ENCODE assay signal across 28 cellular contexts in genomic region chrX:7889138-7889537, GRCh38. TPM values are rescaled to one million over a fixed set of nuclear protein-coding genes. Genes with fewer than 3 reads are reported as not detected.
DNase-seq lines count a peak whose midpoint lies in the region; ATAC-seq lines count a peak whose summit lies in the region.
"Had no signal": no experiment of that assay in that cellular context is flagged by ENCODE, and none has a peak within 500 bp of the region (broad histone marks: within the 10 kb centered on the region; RNA-seq: fewer than 3 reads in every experiment).

No MANE protein-coding gene starts in this region.

- DNase-seq in stimulated activated naive CD8-positive, alpha-beta T cell treated with anti-CD3 and anti-CD28 coated beads, Interleukin-15, amount 100 ng/mL, for 72 hours, result no peak
- no peak for DNase-seq in stimulated activated naive CD8-positive, alpha-beta T cell treated with anti-CD3 and anti-CD28 coated beads, Interleukin-15, Interleukin-2, amounts not matched to agents 100 U/mL and 50 U/mL, for 24 hours
- DNase-seq in LoVo (ENCODE audit: low spot score) (peak; percentile 2), astrocyte of the hippocampus (ENCODE audit: low read depth, low spot score) (peak; percentile 7), NCI-H1048 (lab: John Stamatoyannopoulos, UW) (no peak), left lobe of liver (ENCODE audit: low spot score) (no peak), left colon (no peak)
- DNase-seq in T-helper 2 cell treated with Interferon-gamma antibody and Interleukin-4, amounts not matched to agents 5 μg/mL and 100 μg/mL, for 36 hours (ENCODE audit: low spot score), result no peak
- DNase-seq: activated B cell treated with CpG ODN at 0.5 μM for 24 hours; activated CD4-positive, alpha-beta memory T cell treated with anti-CD3 and anti-CD28 coated beads, Interleukin-2, amount 10 ng/mL, durations not matched to agents 7 days and 5 days; activated naive CD4-positive, alpha-beta T cell treated with anti-CD3 and anti-CD28 coated beads, Interleukin-2, amount 50 U/mL, for 16 hours; activated T-cell treated with anti-CD3 and anti-CD28 coated beads, Interleukin-2, amount 50 U/mL, for 24 hours; C1 segment of cervical spinal cord; effector memory CD4-positive, alpha-beta T cell; H7; kidney; NCI-H187 treated with DMSO at 0.1 percent for 48 hours; nucleus accumbens; SK-N-SH; spleen; T1000 had no signal

- ATAC-seq in stimulated activated naive CD8-positive, alpha-beta T cell treated with anti-CD3 and anti-CD28 coated beads, Interleukin-15, amount 100 ng/mL, for 72 hours, result peak; percentile 50
- no peak for ATAC-seq in stimulated activated naive CD8-positive, alpha-beta T cell treated with anti-CD3 and anti-CD28 coated beads, Interleukin-15, Interleukin-2, amounts not matched to agents 100 U/mL and 50 U/mL, for 24 hours
- ATAC-seq in left lobe of liver (no peak), left colon (no peak)
- ATAC-seq: esophagus mucosa, gastroesophageal sphincter had no signal

- H3K4me1 Mint-ChIP-seq in stimulated activated naive CD8-positive, alpha-beta T cell treated with anti-CD3 and anti-CD28 coated beads, Interleukin-15, amount 100 ng/mL, for 72 hours, result no peaks in the 10 kb centered on the region
- no peaks in the 10 kb centered on the region for H3K4me1 Mint-ChIP-seq in T-helper 2 cell treated with Interferon-gamma antibody and Interleukin-4, amounts not matched to agents 5 μg/mL and 100 μg/mL, for 36 hours (ENCODE audit: low read depth)
- H3K4me1 Mint-ChIP-seq: activated B cell treated with CpG ODN at 0.5 μM for 24 hours; activated CD4-positive, alpha-beta memory T cell treated with anti-CD3 and anti-CD28 coated beads, Interleukin-2, amount 10 ng/mL, durations not matched to agents 7 days and 5 days had no signal

- intact Hi-C loops in left colon (cut with DNase I, micrococcal nuclease), result no loop called here

- H3K36me3 Mint-ChIP-seq in T-helper 2 cell treated with Interferon-gamma antibody and Interleukin-4, amounts not matched to agents 5 μg/mL and 100 μg/mL, for 36 hours (ENCODE audit: low read depth), result no peaks in the 10 kb centered on the region

- H3K9me3 Mint-ChIP-seq in stimulated activated naive CD8-positive, alpha-beta T cell treated with anti-CD3 and anti-CD28 coated beads, Interleukin-15, amount 100 ng/mL, for 72 hours, result peaks cover 0 to 7% of the 10 kb centered on the region in 2 donors
- H3K9me3 Mint-ChIP-seq in T-helper 2 cell treated with Interferon-gamma antibody and Interleukin-4, amounts not matched to agents 5 μg/mL and 100 μg/mL, for 36 hours, result no peaks in the 10 kb centered on the region
- H3K9me3 Mint-ChIP-seq: activated B cell treated with CpG ODN at 0.5 μM for 24 hours; activated CD4-positive, alpha-beta memory T cell treated with anti-CD3 and anti-CD28 coated beads, Interleukin-2, amount 10 ng/mL, durations not matched to agents 7 days and 5 days; activated T-cell treated with anti-CD3 and anti-CD28 coated beads, Interleukin-2, amount 50 U/mL, for 24 hours had no signal

- H3K27ac Mint-ChIP-seq in stimulated activated naive CD8-positive, alpha-beta T cell treated with anti-CD3 and anti-CD28 coated beads, Interleukin-15, amount 100 ng/mL, for 72 hours, result no peak overlapping the region
- H3K27ac Mint-ChIP-seq in T-helper 2 cell treated with Interferon-gamma antibody and Interleukin-4, amounts not matched to agents 5 μg/mL and 100 μg/mL, for 36 hours, result no peak overlapping the region
- H3K27ac Mint-ChIP-seq: activated B cell treated with CpG ODN at 0.5 μM for 24 hours; activated CD4-positive, alpha-beta memory T cell treated with anti-CD3 and anti-CD28 coated beads, Interleukin-2, amount 10 ng/mL, durations not matched to agents 7 days and 5 days; activated T-cell treated with anti-CD3 and anti-CD28 coated beads, Interleukin-2, amount 50 U/mL, for 24 hours had no signal

- no peak overlapping the region for H3K4me3 Mint-ChIP-seq in stimulated activated naive CD8-positive, alpha-beta T cell treated with anti-CD3 and anti-CD28 coated beads, Interleukin-15, amount 100 ng/mL, for 72 hours
- no peak overlapping the region for H3K4me3 Mint-ChIP-seq in T-helper 2 cell treated with Interferon-gamma antibody and Interleukin-4, amounts not matched to agents 5 μg/mL and 100 μg/mL, for 36 hours
- H3K4me3 Mint-ChIP-seq: activated B cell treated with CpG ODN at 0.5 μM for 24 hours; activated CD4-positive, alpha-beta memory T cell treated with anti-CD3 and anti-CD28 coated beads, Interleukin-2, amount 10 ng/mL, durations not matched to agents 7 days and 5 days; activated T-cell treated with anti-CD3 and anti-CD28 coated beads, Interleukin-2, amount 50 U/mL, for 24 hours had no signal

- no peaks in the 10 kb centered on the region for H3K27me3 Mint-ChIP-seq in stimulated activated naive CD8-positive, alpha-beta T cell treated with anti-CD3 and anti-CD28 coated beads, Interleukin-15, amount 100 ng/mL, for 72 hours
- no peaks in the 10 kb centered on the region for H3K27me3 Mint-ChIP-seq in T-helper 2 cell treated with Interferon-gamma antibody and Interleukin-4, amounts not matched to agents 5 μg/mL and 100 μg/mL, for 36 hours (ENCODE audit: low read depth)
- H3K27me3 Mint-ChIP-seq: activated B cell treated with CpG ODN at 0.5 μM for 24 hours; activated CD4-positive, alpha-beta memory T cell treated with anti-CD3 and anti-CD28 coated beads, Interleukin-2, amount 10 ng/mL, durations not matched to agents 7 days and 5 days had no signal

RNA-seq across cellular contexts. Expression of gene PNPLA4, which starts 38.1 kb away (rescaled TPM):
- total RNA-seq in left lobe of liver, result 15.6 TPM
- 10 to 100 TPM; 31.0 to 35.0 TPM for total RNA-seq in left colon
- total RNA-seq: myocyte had no signal

RNA-seq across cellular contexts. Expression of gene VCX, which starts 46.2 kb away (rescaled TPM):
- not detected for total RNA-seq in left lobe of liver
- total RNA-seq in left colon, result not detected
- total RNA-seq: activated B cell treated with CpG ODN at 0.5 μM for 24 hours; activated CD4-positive, alpha-beta memory T cell treated with anti-CD3 and anti-CD28 coated beads, Interleukin-2, amount 10 ng/mL, durations not matched to agents 7 days and 5 days; astrocyte; esophagus mucosa; gastroesophageal sphincter; H7; kidney; myocyte; NCI-H460; renal cortical epithelial cell; spleen; subcutaneous adipose tissue had no signal

Comparison
In these comparisons a context has a peak if more than half of its experiments do, and no peak if none do; other contexts are left out.
1. DNase-seq: peak in LoVo (single experiment) and astrocyte of the hippocampus (single experiment); none in stimulated activated naive CD8-positive, alpha-beta T cell treated with anti-CD3 and anti-CD28 coated beads, Interleukin-15, amount 100 ng/mL, for 72 hours (0 of 2), stimulated activated naive CD8-positive, alpha-beta T cell treated with anti-CD3 and anti-CD28 coated beads, Interleukin-15, Interleukin-2, amounts not matched to agents 100 U/mL and 50 U/mL, for 24 hours (single experiment), NCI-H1048 (single experiment), T-helper 2 cell treated with Interferon-gamma antibody and Interleukin-4, amounts not matched to agents 5 μg/mL and 100 μg/mL, for 36 hours (single experiment), left lobe of liver (single experiment) and left colon (0 of 2).